In the genomic region with DNA sequence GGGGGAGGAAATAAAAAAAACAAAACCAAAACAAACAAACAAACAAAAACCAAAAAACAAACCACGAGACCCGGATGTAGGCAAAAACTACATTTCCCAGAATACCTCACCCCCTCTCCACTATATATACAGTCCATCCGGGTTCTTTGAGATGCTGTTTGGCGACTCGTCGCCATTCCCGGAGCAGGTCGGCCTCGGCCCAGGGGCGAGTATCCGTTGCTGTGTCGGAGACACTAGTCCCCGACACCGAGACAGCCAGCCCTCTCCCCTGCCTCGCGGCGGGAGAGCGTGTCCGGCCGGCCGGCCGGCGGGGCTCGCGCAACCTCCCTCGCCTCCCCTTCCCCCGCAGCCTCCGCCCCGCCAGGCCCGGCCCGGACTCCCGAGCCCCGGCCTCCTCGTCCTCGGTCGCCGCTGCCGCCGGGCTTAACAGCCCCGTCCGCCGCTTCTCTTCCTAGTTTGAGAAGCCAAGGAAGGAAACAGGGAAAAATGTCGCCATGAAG, we compare ENCODE assay signal across 1 cellular context.
TF ChIP-seq lines count a peak whose summit lies in the region.

A gene (plus strand): TSS at position 154 of the 500 bp plus-strand sequence. CDS start 456 bp downstream, outside the sequence.

TF ChIP-seq in HepG2, 621 proteins besides CTCF, POLR2A, EP300 and RAD21 (continued from another document):
- TF ChIP-seq ZNF773 (CRISPR knock-in tag; IDR thresholded peaks at IDR 0.05; ENCODE audit: borderline replicate concordance) (peak; percentile 41; the same call in 1 of the 2 replicates), DR1 (CRISPR knock-in tag; IDR thresholded peaks at IDR 0.05) (peak; percentile 73; the same call in 1 of the 2 replicates)
- TF ChIP-seq, protein P1, sequence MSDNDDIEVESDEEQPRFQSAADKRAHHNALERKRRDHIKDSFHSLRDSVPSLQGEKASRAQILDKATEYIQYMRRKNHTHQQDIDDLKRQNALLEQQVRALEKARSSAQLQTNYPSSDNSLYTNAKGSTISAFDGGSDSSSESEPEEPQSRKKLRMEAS (IDR thresholded peaks at IDR 0.05) = peak; percentile 40
